Comparison of ENCODE assay signal across 1 cellular context in genomic region chr1:907611-908451, GRCh38.
TF ChIP-seq lines count a peak whose summit lies in the region.

No MANE protein-coding gene starts in this region.

TF ChIP-seq in SK-N-SH treated with all-trans-retinoic acid at 6 μM for 48 hours, 23 proteins besides CTCF, POLR2A, EP300 and RAD21 (continued from another document):
- TF ChIP-seq POU6F1 (CRISPR knock-in tag; IDR thresholded peaks at IDR 0.05; ENCODE audit: borderline replicate concordance, low read depth) (no peak), CREB5 (CRISPR knock-in tag; IDR thresholded peaks at IDR 0.05; ENCODE audit: low read depth) (no peak), TOX (CRISPR knock-in tag; IDR thresholded peaks at IDR 0.05; ENCODE audit: borderline replicate concordance) (no peak), ZNF565 (CRISPR knock-in tag; conservative IDR thresholded peaks at IDR 0.05; ENCODE audit: low read depth) (no peak)
